ENCODE assay signal across 2 cellular contexts in the genomic region with DNA sequence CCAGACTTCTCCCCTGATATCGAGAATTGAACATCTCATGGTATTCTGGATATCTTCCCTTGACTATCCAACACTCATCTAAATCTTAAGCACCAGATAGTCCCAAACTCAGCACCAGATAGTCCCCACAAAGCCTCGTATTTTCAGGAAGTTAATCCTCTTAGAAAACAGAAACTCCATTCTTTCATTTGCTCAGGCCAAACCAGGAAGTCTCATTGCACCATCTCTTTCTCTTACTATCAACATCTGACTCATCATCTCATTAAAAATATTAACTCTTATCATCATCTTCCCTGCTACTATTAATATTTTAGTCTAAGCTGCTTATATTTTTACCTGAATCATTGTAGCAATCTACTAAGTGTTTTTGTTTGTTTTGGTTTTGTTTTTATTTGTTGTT.
TF ChIP-seq lines count a peak whose summit lies in the region.

No MANE protein-coding gene starts in this region.

TF ChIP-seq in SK-N-SH, 30 proteins besides CTCF, POLR2A, EP300 and RAD21 (continued from another document):
- TF ChIP-seq, protein P1, sequence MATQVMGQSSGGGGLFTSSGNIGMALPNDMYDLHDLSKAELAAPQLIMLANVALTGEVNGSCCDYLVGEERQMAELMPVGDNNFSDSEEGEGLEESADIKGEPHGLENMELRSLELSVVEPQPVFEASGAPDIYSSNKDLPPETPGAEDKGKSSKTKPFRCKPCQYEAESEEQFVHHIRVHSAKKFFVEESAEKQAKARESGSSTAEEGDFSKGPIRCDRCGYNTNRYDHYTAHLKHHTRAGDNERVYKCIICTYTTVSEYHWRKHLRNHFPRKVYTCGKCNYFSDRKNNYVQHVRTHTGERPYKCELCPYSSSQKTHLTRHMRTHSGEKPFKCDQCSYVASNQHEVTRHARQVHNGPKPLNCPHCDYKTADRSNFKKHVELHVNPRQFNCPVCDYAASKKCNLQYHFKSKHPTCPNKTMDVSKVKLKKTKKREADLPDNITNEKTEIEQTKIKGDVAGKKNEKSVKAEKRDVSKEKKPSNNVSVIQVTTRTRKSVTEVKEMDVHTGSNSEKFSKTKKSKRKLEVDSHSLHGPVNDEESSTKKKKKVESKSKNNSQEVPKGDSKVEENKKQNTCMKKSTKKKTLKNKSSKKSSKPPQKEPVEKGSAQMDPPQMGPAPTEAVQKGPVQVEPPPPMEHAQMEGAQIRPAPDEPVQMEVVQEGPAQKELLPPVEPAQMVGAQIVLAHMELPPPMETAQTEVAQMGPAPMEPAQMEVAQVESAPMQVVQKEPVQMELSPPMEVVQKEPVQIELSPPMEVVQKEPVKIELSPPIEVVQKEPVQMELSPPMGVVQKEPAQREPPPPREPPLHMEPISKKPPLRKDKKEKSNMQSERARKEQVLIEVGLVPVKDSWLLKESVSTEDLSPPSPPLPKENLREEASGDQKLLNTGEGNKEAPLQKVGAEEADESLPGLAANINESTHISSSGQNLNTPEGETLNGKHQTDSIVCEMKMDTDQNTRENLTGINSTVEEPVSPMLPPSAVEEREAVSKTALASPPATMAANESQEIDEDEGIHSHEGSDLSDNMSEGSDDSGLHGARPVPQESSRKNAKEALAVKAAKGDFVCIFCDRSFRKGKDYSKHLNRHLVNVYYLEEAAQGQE (IDR thresholded peaks at IDR 0.05; ENCODE audit: low read depth, low read length), result no peak
- TF ChIP-seq GABPA (IDR thresholded peaks at IDR 0.05; ENCODE audit: low read depth) (no peak), JUND (IDR thresholded peaks at IDR 0.05) (no peak), CHD2 (IDR thresholded peaks at IDR 0.05; ENCODE audit: low read length, partially characterized antibody) (no peak), GATA2 (CRISPR knock-in tag; IDR thresholded peaks at IDR 0.05) (no peak), ELF1 (IDR thresholded peaks at IDR 0.05) (no peak), RXRA (IDR thresholded peaks at IDR 0.05; ENCODE audit: borderline replicate concordance, low read depth) (no peak), SMC3 (IDR thresholded peaks at IDR 0.05; ENCODE audit: low read depth, low read length) (no peak)
- TF ChIP-seq, protein P2, sequence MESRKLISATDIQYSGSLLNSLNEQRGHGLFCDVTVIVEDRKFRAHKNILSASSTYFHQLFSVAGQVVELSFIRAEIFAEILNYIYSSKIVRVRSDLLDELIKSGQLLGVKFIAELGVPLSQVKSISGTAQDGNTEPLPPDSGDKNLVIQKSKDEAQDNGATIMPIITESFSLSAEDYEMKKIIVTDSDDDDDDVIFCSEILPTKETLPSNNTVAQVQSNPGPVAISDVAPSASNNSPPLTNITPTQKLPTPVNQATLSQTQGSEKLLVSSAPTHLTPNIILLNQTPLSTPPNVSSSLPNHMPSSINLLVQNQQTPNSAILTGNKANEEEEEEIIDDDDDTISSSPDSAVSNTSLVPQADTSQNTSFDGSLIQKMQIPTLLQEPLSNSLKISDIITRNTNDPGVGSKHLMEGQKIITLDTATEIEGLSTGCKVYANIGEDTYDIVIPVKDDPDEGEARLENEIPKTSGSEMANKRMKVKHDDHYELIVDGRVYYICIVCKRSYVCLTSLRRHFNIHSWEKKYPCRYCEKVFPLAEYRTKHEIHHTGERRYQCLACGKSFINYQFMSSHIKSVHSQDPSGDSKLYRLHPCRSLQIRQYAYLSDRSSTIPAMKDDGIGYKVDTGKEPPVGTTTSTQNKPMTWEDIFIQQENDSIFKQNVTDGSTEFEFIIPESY (IDR thresholded peaks at IDR 0.05; ENCODE audit: borderline replicate concordance, low read depth), result no peak

TF ChIP-seq in SK-N-SH treated with all-trans-retinoic acid at 6 μM for 48 hours, 23 proteins besides CTCF, POLR2A, EP300 and RAD21 (continued from another document):
- TF ChIP-seq ZFP30 (CRISPR knock-in tag; IDR thresholded peaks at IDR 0.05) (no peak), ZNF8 (CRISPR knock-in tag; IDR thresholded peaks at IDR 0.05) (no peak), TOX (CRISPR knock-in tag; IDR thresholded peaks at IDR 0.05; ENCODE audit: borderline replicate concordance) (no peak), ESRRG (CRISPR knock-in tag; IDR thresholded peaks at IDR 0.05) (no peak), ZFP3 (CRISPR knock-in tag; IDR thresholded peaks at IDR 0.05) (no peak)
- TF ChIP-seq, protein P3, sequence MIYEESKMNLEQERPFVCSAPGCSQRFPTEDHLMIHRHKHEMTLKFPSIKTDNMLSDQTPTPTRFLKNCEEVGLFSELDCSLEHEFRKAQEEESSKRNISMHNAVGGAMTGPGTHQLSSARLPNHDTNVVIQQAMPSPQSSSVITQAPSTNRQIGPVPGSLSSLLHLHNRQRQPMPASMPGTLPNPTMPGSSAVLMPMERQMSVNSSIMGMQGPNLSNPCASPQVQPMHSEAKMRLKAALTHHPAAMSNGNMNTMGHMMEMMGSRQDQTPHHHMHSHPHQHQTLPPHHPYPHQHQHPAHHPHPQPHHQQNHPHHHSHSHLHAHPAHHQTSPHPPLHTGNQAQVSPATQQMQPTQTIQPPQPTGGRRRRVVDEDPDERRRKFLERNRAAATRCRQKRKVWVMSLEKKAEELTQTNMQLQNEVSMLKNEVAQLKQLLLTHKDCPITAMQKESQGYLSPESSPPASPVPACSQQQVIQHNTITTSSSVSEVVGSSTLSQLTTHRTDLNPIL (CRISPR knock-in tag; IDR thresholded peaks at IDR 0.05; ENCODE audit: low read depth), result no peak
- TF ChIP-seq, protein P4, sequence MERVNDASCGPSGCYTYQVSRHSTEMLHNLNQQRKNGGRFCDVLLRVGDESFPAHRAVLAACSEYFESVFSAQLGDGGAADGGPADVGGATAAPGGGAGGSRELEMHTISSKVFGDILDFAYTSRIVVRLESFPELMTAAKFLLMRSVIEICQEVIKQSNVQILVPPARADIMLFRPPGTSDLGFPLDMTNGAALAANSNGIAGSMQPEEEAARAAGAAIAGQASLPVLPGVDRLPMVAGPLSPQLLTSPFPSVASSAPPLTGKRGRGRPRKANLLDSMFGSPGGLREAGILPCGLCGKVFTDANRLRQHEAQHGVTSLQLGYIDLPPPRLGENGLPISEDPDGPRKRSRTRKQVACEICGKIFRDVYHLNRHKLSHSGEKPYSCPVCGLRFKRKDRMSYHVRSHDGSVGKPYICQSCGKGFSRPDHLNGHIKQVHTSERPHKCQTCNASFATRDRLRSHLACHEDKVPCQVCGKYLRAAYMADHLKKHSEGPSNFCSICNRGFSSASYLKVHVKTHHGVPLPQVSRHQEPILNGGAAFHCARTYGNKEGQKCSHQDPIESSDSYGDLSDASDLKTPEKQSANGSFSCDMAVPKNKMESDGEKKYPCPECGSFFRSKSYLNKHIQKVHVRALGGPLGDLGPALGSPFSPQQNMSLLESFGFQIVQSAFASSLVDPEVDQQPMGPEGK (CRISPR knock-in tag; IDR thresholded peaks at IDR 0.05; ENCODE audit: borderline replicate concordance), result no peak
